ENCODE assay signal across 17 cellular contexts in genomic region chr7:131511071-131511470, GRCh38. TPM values are rescaled to one million over a fixed set of nuclear protein-coding genes. Genes with fewer than 3 reads are reported as not detected.
DNase-seq lines count a peak whose midpoint lies in the region; ATAC-seq and TF ChIP-seq lines count a peak whose summit lies in the region.
"Had no signal": no experiment of that assay in that cellular context is flagged by ENCODE, and none has a peak within 500 bp of the region (broad histone marks: within the 10 kb centered on the region; RNA-seq: fewer than 3 reads in every experiment).

No MANE protein-coding gene starts in this region.

- H3K36me3 ChIP-seq in heart left ventricle (peaks cover 0 to 45% (median 24%) of the 10 kb centered on the region in 9 donors), uterus (no peaks in the 10 kb centered on the region)

- POLR2A ChIA-PET in WTC11 (lab: Charles Lee): no interaction called here

- no peaks in the 10 kb centered on the region for H3K27me3 ChIP-seq in heart left ventricle
- H3K27me3 ChIP-seq in right cardiac atrium (ENCODE audit: control insufficient read depth, insufficient read depth): no peaks in the 10 kb centered on the region
- H3K27me3 ChIP-seq in uterus: no peaks in the 10 kb centered on the region

- peaks cover 68% of the 10 kb centered on the region for H3K4me1 Mint-ChIP-seq in WTC11

- TF ChIP-seq POLR2A in heart left ventricle (IDR thresholded peaks at IDR 0.05) (no peak), uterus (IDR thresholded peaks at IDR 0.05) (no peak)

- H3K27ac ChIP-seq in heart left ventricle (peak overlapping the region in 8 of 12 donors; percentile 42 to 77 (median 64)), right cardiac atrium (ENCODE audit: low read length) (peak overlapping the region; percentile 36), uterus (peak overlapping the region; percentile 61 to 65)
- H3K27ac ChIP-seq: A549 had no signal

- H3K36me3 Mint-ChIP-seq in WTC11: peaks cover 65% of the 10 kb centered on the region

- no peaks in the 10 kb centered on the region for H3K9me3 ChIP-seq in heart left ventricle
- H3K9me3 ChIP-seq in right cardiac atrium (ENCODE audit: control insufficient read depth, low read length): no peaks in the 10 kb centered on the region
- no peaks in the 10 kb centered on the region for H3K9me3 ChIP-seq in uterus
- H3K9me3 ChIP-seq: A549 had no signal

- CTCF ChIA-PET in WTC11 (lab: Charles Lee): interaction anchor here (1.6 to 3.0 kb wide), 2 partner anchors 35 to 144 kb away, joined by 7 to 18 read pairs; no protein-coding TSS in a partner anchor

- H3K9me3 Mint-ChIP-seq in WTC11: no peaks in the 10 kb centered on the region
- H3K9me3 Mint-ChIP-seq: CD4-positive, alpha-beta T cell had no signal

- DNase-seq in heart left ventricle (no peak), cardiac septum (ENCODE audit: low spot score) (no peak), WTC11 (ENCODE audit: low spot score) (no peak), right cardiac atrium (no peak), uterus (no peak), NCI-H82 treated with DMSO at 0.1 percent for 48 hours (lab: John Stamatoyannopoulos, UW; ENCODE audit: unreplicated experiment) (no peak)
- DNase-seq: CD4-positive, alpha-beta T cell; DMS153; GDM1; GOT3; NCI-H1694 treated with DMSO at 0.1 percent for 48 hours; NCI-H510A; NCI-H748 treated with DMSO at 0.1 percent for 48 hours; OCI-M1; SIG-M5 had no signal

- H3K4me3 Mint-ChIP-seq in WTC11: no peak overlapping the region
- H3K4me3 Mint-ChIP-seq: CD4-positive, alpha-beta T cell had no signal

- TF ChIP-seq CTCF in heart left ventricle (IDR thresholded peaks at IDR 0.05) (no peak), WTC11 (IDR thresholded peaks at IDR 0.05) (no peak), uterus (IDR thresholded peaks at IDR 0.05) (no peak)

- intact Hi-C loops in heart left ventricle (cut with DNase I): loop anchor here in 3 of 10 donors (5.0 kb wide), 3 partner anchors 36 to 46 kb away; partner anchors contain the start of gene PODXL (in 1 of the 3)
- intact Hi-C loops in cardiac septum (cut with DNase I): no loop called here
- intact Hi-C loops in right cardiac atrium (cut with DNase I): loop anchor here in 1 of 4 donors (5.0 kb wide), 1 partner anchor 141 kb away; no protein-coding TSS in a partner anchor
- intact Hi-C loops in uterus (cut with DNase I; ENCODE audit: low total_unique reads): no loop called here

- no peak overlapping the region for H3K4me3 ChIP-seq in heart left ventricle
- H3K4me3 ChIP-seq in right cardiac atrium (ENCODE audit: low read length): no peak overlapping the region
- no peak overlapping the region for H3K4me3 ChIP-seq in uterus
- H3K4me3 ChIP-seq: A549 had no signal

- no peak for ATAC-seq in heart left ventricle
- no peak for ATAC-seq in WTC11
- ATAC-seq in right cardiac atrium: no peak
- ATAC-seq in GM18858 (IDR thresholded peaks at IDR 0.05; ENCODE audit: unreplicated experiment): no peak
- ATAC-seq: A549 had no signal

- peak overlapping the region; percentile 86 for H3K27ac Mint-ChIP-seq in WTC11
- H3K27ac Mint-ChIP-seq: CD4-positive, alpha-beta T cell had no signal

- peaks cover 0 to 64% (median 46%) of the 10 kb centered on the region in 12 donors for H3K4me1 ChIP-seq in heart left ventricle
- peaks cover 14% of the 10 kb centered on the region for H3K4me1 ChIP-seq in right cardiac atrium (ENCODE audit: control insufficient read depth, insufficient read depth, low read length)
- H3K4me1 ChIP-seq in uterus: no peaks in the 10 kb centered on the region

- WGBS in heart left ventricle, 4 donors: 76 to 88% (median 81%) methylated on average over 9 of the region's 9 CpGs
- WGBS in right cardiac atrium: 83% methylated on average over 9 of the region's 9 CpGs

- H3K27me3 Mint-ChIP-seq in WTC11 (ENCODE audit: low read depth): no peaks in the 10 kb centered on the region

TF ChIP-seq in WTC11, 78 proteins besides CTCF, POLR2A, EP300 and RAD21:
- TF ChIP-seq, protein P1, sequence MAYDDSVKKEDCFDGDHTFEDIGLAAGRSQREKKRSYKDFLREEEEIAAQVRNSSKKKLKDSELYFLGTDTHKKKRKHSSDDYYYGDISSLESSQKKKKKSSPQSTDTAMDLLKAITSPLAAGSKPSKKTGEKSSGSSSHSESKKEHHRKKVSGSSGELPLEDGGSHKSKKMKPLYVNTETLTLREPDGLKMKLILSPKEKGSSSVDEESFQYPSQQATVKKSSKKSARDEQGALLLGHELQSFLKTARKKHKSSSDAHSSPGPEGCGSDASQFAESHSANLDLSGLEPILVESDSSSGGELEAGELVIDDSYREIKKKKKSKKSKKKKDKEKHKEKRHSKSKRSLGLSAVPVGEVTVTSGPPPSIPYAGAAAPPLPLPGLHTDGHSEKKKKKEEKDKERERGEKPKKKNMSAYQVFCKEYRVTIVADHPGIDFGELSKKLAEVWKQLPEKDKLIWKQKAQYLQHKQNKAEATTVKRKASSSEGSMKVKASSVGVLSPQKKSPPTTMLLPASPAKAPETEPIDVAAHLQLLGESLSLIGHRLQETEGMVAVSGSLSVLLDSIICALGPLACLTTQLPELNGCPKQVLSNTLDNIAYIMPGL (CRISPR knock-in tag; IDR thresholded peaks at IDR 0.05): no peak
- TF ChIP-seq ZNF423 (CRISPR knock-in tag; IDR thresholded peaks at IDR 0.05): no peak
- TF ChIP-seq ARID4B (CRISPR knock-in tag; IDR thresholded peaks at IDR 0.05; ENCODE audit: borderline replicate concordance): no peak
- TF ChIP-seq USF2 (CRISPR knock-in tag; IDR thresholded peaks at IDR 0.05): no peak
- no peak for TF ChIP-seq NFATC4 (CRISPR knock-in tag; IDR thresholded peaks at IDR 0.05)
- no peak for TF ChIP-seq ZNF317 (CRISPR knock-in tag; IDR thresholded peaks at IDR 0.05; ENCODE audit: borderline replicate concordance, low read depth)
- no peak for TF ChIP-seq NFYB (CRISPR knock-in tag; conservative IDR thresholded peaks at IDR 0.05; ENCODE audit: low read depth)
- no peak for TF ChIP-seq NR1H2 (CRISPR knock-in tag; IDR thresholded peaks at IDR 0.05)

RNA-seq across cellular contexts. Expression of gene PODXL, which starts 45.4 kb away (rescaled TPM):
- total RNA-seq in heart left ventricle (100 to 1,000 TPM in 1 of 9 donors, 10 to 100 TPM in 8; 57.7 to 230 (median 75.1) TPM), cardiac septum (76.2 TPM), WTC11 (2021) (483 to 623 TPM (median 614 TPM) in 3 replicates), right cardiac atrium (10 to 100 TPM; 60.7 to 81.1 (median 63.9) TPM), uterus (100 to 1,000 TPM in 1 of 4 donors, 10 to 100 TPM in 3; 33.6 to 135 (median 36.1) TPM)
- polyA plus RNA-seq in heart left ventricle (10 to 100 TPM; 30.9 to 64.6 TPM), right cardiac atrium (29.1 TPM)
